18 cellular contexts compared by ENCODE assay signal in the genomic region with DNA sequence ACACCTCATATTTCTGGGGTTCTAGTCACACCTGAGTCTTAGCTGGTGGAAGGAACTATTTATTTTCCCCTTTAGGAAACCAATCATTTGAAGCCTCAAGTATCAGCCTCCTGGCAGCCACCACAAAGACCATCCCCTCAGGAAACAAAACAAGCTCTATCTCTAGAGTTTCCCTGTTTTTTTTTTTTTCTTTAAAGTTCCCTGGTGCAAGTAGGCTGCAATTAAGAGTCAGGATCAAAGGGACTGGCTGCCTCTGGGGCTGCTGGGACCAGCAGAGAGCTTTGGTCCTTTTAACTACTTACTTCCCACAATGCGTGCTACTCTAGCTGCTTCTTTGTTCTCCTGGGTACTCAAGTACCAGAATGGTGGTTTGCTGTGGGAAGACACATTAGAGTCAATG. TPM values are rescaled to one million over a fixed set of nuclear protein-coding genes. Genes with fewer than 3 reads are reported as not detected.
A peak's percentile ranks its signal among the peaks of the same experiment; 100 is the strongest.
DNase-seq lines count a peak whose midpoint lies in the region; ATAC-seq and TF ChIP-seq lines count a peak whose summit lies in the region.
"Had no signal": no experiment of that assay in that cellular context is flagged by ENCODE, and none has a peak within 500 bp of the region (broad histone marks: within the 10 kb centered on the region; RNA-seq: fewer than 3 reads in every experiment).

No MANE protein-coding gene starts in this region.

- intact Hi-C loops in gastrocnemius medialis (cut with DNase I; ENCODE audit: low total_unique reads), result no loop called here

- in situ Hi-C loops in gastrocnemius medialis (cut with MboI; ENCODE audit: low sequenced_read_pairs in 4 of 4), result no loop called here

- H3K4me1 ChIP-seq in GM23338 (ENCODE audit: insufficient read depth) (no peaks in the 10 kb centered on the region; the same call in 1 of the 2 replicates), mesodermal cell (ENCODE audit: control insufficient read depth, insufficient read depth, low read length, poor library complexity, severe bottlenecking) (peaks cover 18% of the 10 kb centered on the region), gastrocnemius medialis (peaks cover 88 to 92% of the 10 kb centered on the region in 2 donors), tibial nerve (peaks cover 0 to 97% (median 56%) of the 10 kb centered on the region in 4 donors)

- ATAC-seq in GM23338 (peak; percentile 44; the same call in 2 of the 3 replicates), gastrocnemius medialis (no peak), GM21390 (IDR thresholded peaks at IDR 0.05; ENCODE audit: unreplicated experiment) (no peak)

- H3K27me3 Mint-ChIP-seq in GM23338 (ENCODE audit: insufficient read depth, low read depth, poor library complexity), result peaks cover 69% of the 10 kb centered on the region

- no peak for DNase-seq in GM23338 (ENCODE audit: low spot score)
- DNase-seq in SW480 (ENCODE audit: low spot score), result peak; percentile 56
- DNase-seq in gastrocnemius medialis, result no peak
- no peak for DNase-seq in nucleus accumbens (lab: John Stamatoyannopoulos, UW)
- DNase-seq in tibial nerve (ENCODE audit: low spot score in 2 of 2), result no peak
- no peak for DNase-seq in GM20000 (ENCODE audit: low spot score)
- DNase-seq: C1 segment of cervical spinal cord, DND-41, GDM1, MG63, NCI-H1092, NCI-H146, NCI-H2081 treated with DMSO at 0.1 percent for 48 hours, NCI-H2227 treated with DMSO at 0.1 percent for 48 hours, NCI-H524, Right ventricle myocardium superior had no signal

- H3F3A ChIP-seq in GM23338 (replicated peaks; ENCODE audit: low read depth), result no peaks in the 10 kb centered on the region

- no peaks in the 10 kb centered on the region for H3K9me2 ChIP-seq in GM23338 (ENCODE audit: insufficient read depth)

- no peak overlapping the region for H3K27ac Mint-ChIP-seq in GM23338

- no peak overlapping the region for H2AFZ ChIP-seq in GM23338

- H3K4me2 ChIP-seq in GM23338, result no peak overlapping the region

- H3K4me3 ChIP-seq in GM23338, result no peak overlapping the region
- H3K4me3 ChIP-seq in mesodermal cell (ENCODE audit: extremely low read depth, insufficient read depth, low read length, poor library complexity, severe bottlenecking), result no peak overlapping the region
- no peak overlapping the region for H3K4me3 ChIP-seq in gastrocnemius medialis
- H3K4me3 ChIP-seq in tibial nerve, result no peak overlapping the region
- H3K4me3 ChIP-seq: MG63 had no signal

- TF ChIP-seq CTCF in GM23338 (conservative IDR thresholded peaks at IDR 0.05; ENCODE audit: low read depth in 2 of 2) (no peak), gastrocnemius medialis (IDR thresholded peaks at IDR 0.05 in 4 of 5, conservative IDR thresholded peaks at IDR 0.05 in 1 of 5) (no peak), tibial nerve (IDR thresholded peaks at IDR 0.05) (no peak), GM20000 (IDR thresholded peaks at IDR 0.05; ENCODE audit: extremely low read depth, missing control alignments) (no peak)

- H3K4me1 Mint-ChIP-seq in GM23338, result peaks cover 9% of the 10 kb centered on the region

- no peaks in the 10 kb centered on the region; the same call in 2 of the 3 replicates for H3K9me3 Mint-ChIP-seq in GM23338

- TF ChIP-seq EP300 in tibial nerve (IDR thresholded peaks at IDR 0.05), result no peak

- WGBS in mesodermal cell (ENCODE audit: insufficient coverage in 2 of 2), 2 experiments, result no CpG with 5 or more reads among the region's 1 CpG
- 64 to 76% methylated on average over 1 of the region's 1 CpG for WGBS in tibial nerve, 2 donors

- H3K4me3 Mint-ChIP-seq in GM23338, result no peak overlapping the region

- H3K36me3 ChIP-seq in GM23338 (ENCODE audit: insufficient read depth) (no peaks in the 10 kb centered on the region), mesodermal cell (ENCODE audit: control insufficient read depth, insufficient read depth, low read length) (peaks cover 71% of the 10 kb centered on the region), gastrocnemius medialis (no peaks in the 10 kb centered on the region), tibial nerve (no peaks in the 10 kb centered on the region)

- H3K79me2 ChIP-seq in GM23338 (replicated peaks; ENCODE audit: insufficient read depth), result no peaks in the 10 kb centered on the region

- H3K27ac ChIP-seq in GM23338 (ENCODE audit: low read depth) (no peak overlapping the region), mesodermal cell (ENCODE audit: low read depth, low read length, severe bottlenecking) (peak overlapping the region; percentile 66), gastrocnemius medialis (peak overlapping the region; percentile 2 to 71 (median 24)), tibial nerve (peak overlapping the region in 2 of 4 donors; percentile 12 to 88)

- H3K27me3 ChIP-seq in GM23338 (ENCODE audit: insufficient read depth) (peaks cover 98% of the 10 kb centered on the region), gastrocnemius medialis (no peaks in the 10 kb centered on the region), tibial nerve (no peaks in the 10 kb centered on the region)
- H3K27me3 ChIP-seq: MG63 had no signal

- no peak for TF ChIP-seq POLR2A in gastrocnemius medialis (IDR thresholded peaks at IDR 0.05)
- no peak for TF ChIP-seq POLR2A in tibial nerve (IDR thresholded peaks at IDR 0.05)

- H3K9me3 ChIP-seq in mesodermal cell (ENCODE audit: control insufficient read depth, low read length), result no peaks in the 10 kb centered on the region
- H3K9me3 ChIP-seq in gastrocnemius medialis, result no peaks in the 10 kb centered on the region
- no peaks in the 10 kb centered on the region for H3K9me3 ChIP-seq in tibial nerve
- H3K9me3 ChIP-seq: MG63 had no signal

- H3K36me3 Mint-ChIP-seq in GM23338 (ENCODE audit: low read depth), result no peaks in the 10 kb centered on the region

- H4K20me1 ChIP-seq in GM23338 (replicated peaks; ENCODE audit: insufficient read depth), result peaks cover 18% of the 10 kb centered on the region

TF ChIP-seq in GM23338, 12 proteins besides CTCF, POLR2A, EP300 and RAD21 (continues in another document):
- TF ChIP-seq ZNF114 (CRISPR knock-in tag; IDR thresholded peaks at IDR 0.05) (no peak), NANOG (IDR thresholded peaks at IDR 0.05; ENCODE audit: borderline replicate concordance) (no peak), ZNF331 (CRISPR knock-in tag; IDR thresholded peaks at IDR 0.05; ENCODE audit: low read depth) (no peak)
- TF ChIP-seq, protein P1, sequence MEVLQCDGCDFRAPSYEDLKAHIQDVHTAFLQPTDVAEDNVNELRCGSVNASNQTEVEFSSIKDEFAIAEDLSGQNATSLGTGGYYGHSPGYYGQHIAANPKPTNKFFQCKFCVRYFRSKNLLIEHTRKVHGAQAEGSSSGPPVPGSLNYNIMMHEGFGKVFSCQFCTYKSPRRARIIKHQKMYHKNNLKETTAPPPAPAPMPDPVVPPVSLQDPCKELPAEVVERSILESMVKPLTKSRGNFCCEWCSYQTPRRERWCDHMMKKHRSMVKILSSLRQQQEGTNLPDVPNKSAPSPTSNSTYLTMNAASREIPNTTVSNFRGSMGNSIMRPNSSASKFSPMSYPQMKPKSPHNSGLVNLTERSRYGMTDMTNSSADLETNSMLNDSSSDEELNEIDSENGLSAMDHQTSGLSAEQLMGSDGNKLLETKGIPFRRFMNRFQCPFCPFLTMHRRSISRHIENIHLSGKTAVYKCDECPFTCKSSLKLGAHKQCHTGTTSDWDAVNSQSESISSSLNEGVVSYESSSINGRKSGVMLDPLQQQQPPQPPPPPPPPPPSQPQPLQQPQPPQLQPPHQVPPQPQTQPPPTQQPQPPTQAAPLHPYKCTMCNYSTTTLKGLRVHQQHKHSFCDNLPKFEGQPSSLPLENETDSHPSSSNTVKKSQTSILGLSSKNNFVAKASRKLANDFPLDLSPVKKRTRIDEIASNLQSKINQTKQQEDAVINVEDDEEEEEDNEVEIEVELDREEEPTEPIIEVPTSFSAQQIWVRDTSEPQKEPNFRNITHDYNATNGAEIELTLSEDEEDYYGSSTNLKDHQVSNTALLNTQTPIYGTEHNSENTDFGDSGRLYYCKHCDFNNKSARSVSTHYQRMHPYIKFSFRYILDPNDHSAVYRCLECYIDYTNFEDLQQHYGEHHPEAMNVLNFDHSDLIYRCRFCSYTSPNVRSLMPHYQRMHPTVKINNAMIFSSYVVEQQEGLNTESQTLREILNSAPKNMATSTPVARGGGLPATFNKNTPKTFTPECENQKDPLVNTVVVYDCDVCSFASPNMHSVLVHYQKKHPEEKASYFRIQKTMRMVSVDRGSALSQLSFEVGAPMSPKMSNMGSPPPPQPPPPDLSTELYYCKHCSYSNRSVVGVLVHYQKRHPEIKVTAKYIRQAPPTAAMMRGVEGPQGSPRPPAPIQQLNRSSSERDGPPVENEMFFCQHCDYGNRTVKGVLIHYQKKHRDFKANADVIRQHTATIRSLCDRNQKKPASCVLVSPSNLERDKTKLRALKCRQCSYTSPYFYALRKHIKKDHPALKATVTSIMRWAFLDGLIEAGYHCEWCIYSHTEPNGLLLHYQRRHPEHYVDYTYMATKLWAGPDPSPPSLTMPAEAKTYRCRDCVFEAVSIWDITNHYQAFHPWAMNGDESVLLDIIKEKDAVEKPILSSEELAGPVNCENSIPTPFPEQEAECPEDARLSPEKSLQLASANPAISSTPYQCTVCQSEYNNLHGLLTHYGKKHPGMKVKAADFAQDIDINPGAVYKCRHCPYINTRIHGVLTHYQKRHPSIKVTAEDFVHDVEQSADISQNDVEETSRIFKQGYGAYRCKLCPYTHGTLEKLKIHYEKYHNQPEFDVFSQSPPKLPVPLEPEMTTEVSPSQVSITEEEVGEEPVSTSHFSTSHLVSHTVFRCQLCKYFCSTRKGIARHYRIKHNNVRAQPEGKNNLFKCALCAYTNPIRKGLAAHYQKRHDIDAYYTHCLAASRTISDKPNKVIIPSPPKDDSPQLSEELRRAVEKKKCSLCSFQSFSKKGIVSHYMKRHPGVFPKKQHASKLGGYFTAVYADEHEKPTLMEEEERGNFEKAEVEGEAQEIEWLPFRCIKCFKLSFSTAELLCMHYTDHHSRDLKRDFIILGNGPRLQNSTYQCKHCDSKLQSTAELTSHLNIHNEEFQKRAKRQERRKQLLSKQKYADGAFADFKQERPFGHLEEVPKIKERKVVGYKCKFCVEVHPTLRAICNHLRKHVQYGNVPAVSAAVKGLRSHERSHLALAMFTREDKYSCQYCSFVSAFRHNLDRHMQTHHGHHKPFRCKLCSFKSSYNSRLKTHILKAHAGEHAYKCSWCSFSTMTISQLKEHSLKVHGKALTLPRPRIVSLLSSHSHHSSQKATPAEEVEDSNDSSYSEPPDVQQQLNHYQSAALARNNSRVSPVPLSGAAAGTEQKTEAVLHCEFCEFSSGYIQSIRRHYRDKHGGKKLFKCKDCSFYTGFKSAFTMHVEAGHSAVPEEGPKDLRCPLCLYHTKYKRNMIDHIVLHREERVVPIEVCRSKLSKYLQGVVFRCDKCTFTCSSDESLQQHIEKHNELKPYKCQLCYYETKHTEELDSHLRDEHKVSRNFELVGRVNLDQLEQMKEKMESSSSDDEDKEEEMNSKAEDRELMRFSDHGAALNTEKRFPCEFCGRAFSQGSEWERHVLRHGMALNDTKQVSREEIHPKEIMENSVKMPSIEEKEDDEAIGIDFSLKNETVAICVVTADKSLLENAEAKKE (CRISPR knock-in tag; IDR thresholded peaks at IDR 0.05), result no peak

RNA-seq across cellular contexts. Expression of a gene that starts 11.4 kb away (rescaled TPM):
- total RNA-seq in GM23338 (2014; rRNA removed; shearing (Covaris generic)), result 1.3 and 3.2 TPM in 2 replicates
- polyA plus RNA-seq in GM23338 (2016; fragmentation: Nextera tagmentation; extraction: Ambion mirVana), result 0.49 and 0.55 TPM in 2 replicates
- polyA plus RNA-seq in mesodermal cell (2013, experiment 1 of 2), result 70.4 TPM
- polyA plus RNA-seq in mesodermal cell (2013, experiment 2 of 2), result 64.7 TPM
- total RNA-seq in gastrocnemius medialis, result 10 to 100 TPM; 47.9 to 92.0 (median 71.3) TPM
- total RNA-seq in tibial nerve, result 100 to 1,000 TPM in 2 of 4 donors, 10 to 100 TPM in 2; 87.9 to 126 (median 95.5) TPM

Comparison
In these comparisons a context has a peak if more than half of its experiments do, and no peak if none do; other contexts are left out.
1. RNA of a gene that starts 11.4 kb away (total RNA-seq): 87.9 to 126 TPM in tibial nerve and 47.9 to 92.0 TPM in gastrocnemius medialis; 1.3 to 3.2 TPM in GM23338; every median in the first group is over 10 times any median in the second.